8 cellular contexts compared by ENCODE assay signal in the genomic region with DNA sequence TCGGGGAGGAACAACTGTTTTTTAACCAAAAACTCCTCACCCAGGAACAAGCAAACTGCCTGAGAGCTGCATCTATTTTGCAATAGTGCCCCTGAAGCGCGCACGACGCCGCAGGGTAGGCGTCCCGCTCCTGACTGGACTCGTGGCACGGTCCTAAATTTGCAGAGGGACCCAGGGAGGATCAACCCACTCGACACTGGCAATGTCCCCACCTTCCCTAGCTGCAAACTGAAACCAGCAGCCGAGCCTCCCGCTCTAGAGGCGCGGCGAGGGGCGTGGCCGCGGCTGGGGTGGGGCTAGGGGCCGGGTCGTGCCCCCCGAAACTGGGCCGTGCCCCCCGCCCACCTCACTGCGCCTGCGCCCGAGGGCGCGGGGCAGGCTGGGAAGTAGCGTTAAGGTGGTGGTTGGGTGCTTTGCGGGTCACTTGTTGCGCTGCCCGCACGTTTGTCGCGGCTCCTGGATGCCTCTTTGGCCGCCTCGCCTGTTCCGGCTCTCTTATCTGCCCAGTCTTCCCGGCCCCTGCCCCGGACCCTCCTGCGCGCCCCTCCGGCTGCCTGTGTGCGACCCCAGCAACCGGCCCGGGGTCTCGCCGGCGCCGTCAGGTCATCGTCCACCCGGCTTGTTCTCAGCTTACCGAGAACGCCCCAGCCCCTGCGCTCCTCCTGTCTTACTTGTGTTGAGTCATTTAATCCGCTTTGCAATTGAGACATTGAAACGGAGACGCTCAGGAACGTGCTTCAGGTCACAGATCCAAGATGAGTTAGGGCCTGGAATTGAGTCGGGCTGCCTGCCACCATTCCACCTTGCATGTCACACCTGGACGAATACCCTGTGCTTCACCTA. TPM values are rescaled to one million over a fixed set of nuclear protein-coding genes. Genes with fewer than 3 reads are reported as not detected.
DNase-seq lines count a peak whose midpoint lies in the region; ATAC-seq and TF ChIP-seq lines count a peak whose summit lies in the region.

No MANE protein-coding gene starts in this region.

- H3K4me3 ChIP-seq in adrenal gland (peak overlapping the region in 3 of 4 donors; percentile 54 to 96 (median 79)), heart right ventricle (peak overlapping the region; percentile 57 to 91 (median 83)), upper lobe of left lung (peak overlapping the region; percentile 60 to 84 (median 72))

- ATAC-seq in HG02623 (IDR thresholded peaks at IDR 0.05; ENCODE audit: unreplicated experiment), result peak; percentile 92
- ATAC-seq in heart right ventricle, result peak; percentile 99 to 100 (median 100)
- peak; percentile 97 to 100 for ATAC-seq in upper lobe of left lung (ENCODE audit: low FRiP score in 2 of 2)

- TF ChIP-seq POLR2A in adrenal gland (IDR thresholded peaks at IDR 0.05) (peak; percentile 71 to 80), upper lobe of left lung (IDR thresholded peaks at IDR 0.05) (peak in 3 of 4 donors; percentile 70 to 87 (median 84))

- no peaks in the 10 kb centered on the region for H3K9me3 ChIP-seq in adrenal gland (replicated peaks in 1 of 3)
- no peaks in the 10 kb centered on the region for H3K9me3 ChIP-seq in heart right ventricle
- H3K9me3 ChIP-seq in upper lobe of left lung, result no peaks in the 10 kb centered on the region

- TF ChIP-seq EP300 in upper lobe of left lung (IDR thresholded peaks at IDR 0.05), result no peak

- TF ChIP-seq CTCF in GM13976 (IDR thresholded peaks at IDR 0.05; ENCODE audit: borderline replicate concordance, control extremely low read depth, extremely low read depth, insufficient read depth, missing control alignments), result no peak
- no peak for TF ChIP-seq CTCF in adrenal gland (IDR thresholded peaks at IDR 0.05)
- no peak for TF ChIP-seq CTCF in heart right ventricle (IDR thresholded peaks at IDR 0.05)
- TF ChIP-seq CTCF in upper lobe of left lung (IDR thresholded peaks at IDR 0.05), result peak in 1 of 6 experiments; percentile 20

- H3K36me3 ChIP-seq in adrenal gland (replicated peaks in 1 of 2) (no peaks in the 10 kb centered on the region), heart right ventricle (no peaks in the 10 kb centered on the region), upper lobe of left lung (no peaks in the 10 kb centered on the region)

- H3K27ac ChIP-seq in adrenal gland, result peak overlapping the region; percentile 76 to 98 (median 83)
- H3K27ac ChIP-seq in heart right ventricle, result peak overlapping the region; percentile 24 to 93 (median 88)
- H3K27ac ChIP-seq in upper lobe of left lung, result peak overlapping the region; percentile 87 to 95 (median 92)

- H3K4me1 ChIP-seq in adrenal gland (replicated peaks in 1 of 2), result peaks cover 0 to 7% of the 10 kb centered on the region in 2 donors
- peaks cover 0 to 15% (median 5%) of the 10 kb centered on the region in 9 donors for H3K4me1 ChIP-seq in heart right ventricle
- peaks cover 4 to 8% (median 6%) of the 10 kb centered on the region in 4 donors for H3K4me1 ChIP-seq in upper lobe of left lung

- no peaks in the 10 kb centered on the region for H3K27me3 ChIP-seq in adrenal gland
- H3K27me3 ChIP-seq in heart right ventricle, result no peaks in the 10 kb centered on the region
- no peaks in the 10 kb centered on the region for H3K27me3 ChIP-seq in upper lobe of left lung

- peak; percentile 98 for DNase-seq in GM13976 (ENCODE audit: low spot score)
- DNase-seq in NCI-H1092 (lab: John Stamatoyannopoulos, UW), result peak; percentile 59
- DNase-seq in T follicular helper cell (ENCODE audit: low read depth), result peak; percentile 73
- peak; percentile 84 to 89 (median 88) for DNase-seq in adrenal gland
- peak; percentile 88 to 93 for DNase-seq in heart right ventricle
- peak; percentile 95 for DNase-seq in posterior vena cava (ENCODE audit: low spot score)
- DNase-seq in upper lobe of left lung, result peak; percentile 86 to 99

- intact Hi-C loops in adrenal gland (cut with DNase I) (no loop called here), heart right ventricle (cut with DNase I) (no loop called here), posterior vena cava (cut with DNase I) (loop anchor here in 1 of 2 donors (2.0 kb wide), 1 partner anchor 70 kb away; no protein-coding TSS in a partner anchor)

- 0 to 1% (median 1%) methylated on average over 41 to 62 of the region's 62 CpGs for WGBS in adrenal gland, 4 donors
- 1% methylated on average over 61 to 62 of the region's 62 CpGs for WGBS in heart right ventricle, 2 donors
- whole genome bisulfite sequencing in upper lobe of left lung, 2 donors, result 0 to 2% methylated on average over 25 to 36 of the region's 62 CpGs

- in situ Hi-C loops in GM13976 (cut with MboI; ENCODE audit: low sequenced_read_pairs, unreplicated experiment), result no loop called here

RNA-seq across cellular contexts. Expression of a gene that starts 37.9 kb away (rescaled TPM):
- 100 to 1,000 TPM in 4 of 8 donors, 10 to 100 TPM in 4; 70.4 to 130 (median 104) TPM for total RNA-seq in adrenal gland
- 10 to 100 TPM; 44.5 to 91.0 (median 74.2) TPM for polyA plus RNA-seq in adrenal gland
- total RNA-seq in heart right ventricle, result 10 to 100 TPM; 57.8 to 78.0 (median 66.1) TPM
- polyA plus RNA-seq in heart right ventricle, result 10 to 100 TPM; 44.7 to 67.3 TPM
- total RNA-seq in posterior vena cava, result 100 to 1,000 TPM in 1 of 2 donors, 10 to 100 TPM in 1; 93.2 to 109 TPM
- 100 to 1,000 TPM in 2 of 6 donors, 10 to 100 TPM in 4; 85.2 to 212 (median 96.3) TPM for total RNA-seq in upper lobe of left lung

Comparison
In these comparisons a context has a peak if more than half of its experiments do, and no peak if none do; other contexts are left out.
1. Peak in every context shown above with its lines: DNase-seq, ATAC-seq, H3K4me3 ChIP-seq and H3K27ac ChIP-seq.